Comparison of ENCODE assay signal across 1 cellular context in the genomic region with DNA sequence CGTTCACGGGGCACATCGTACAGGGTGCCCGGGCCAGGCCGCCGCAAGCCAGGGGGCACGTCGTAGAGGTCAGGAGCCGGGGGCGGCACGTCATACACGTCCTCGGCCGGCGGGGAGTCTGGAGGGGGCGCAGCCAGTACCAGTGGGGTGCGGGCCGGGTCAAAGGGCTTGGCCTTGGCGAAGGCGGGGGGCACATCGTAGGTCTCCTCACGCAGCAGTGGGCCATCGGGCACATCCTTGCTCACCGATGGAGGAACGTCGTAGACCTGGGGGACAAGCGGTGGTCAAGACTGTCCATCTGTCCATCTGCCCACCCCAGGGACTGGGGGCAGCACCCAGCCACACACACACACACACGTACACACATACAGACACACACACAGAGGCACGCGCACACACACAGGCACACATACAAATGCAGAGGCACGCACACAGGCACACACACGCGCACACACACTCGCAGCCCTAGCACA.
TF ChIP-seq lines count a peak whose summit lies in the region.

No MANE protein-coding gene starts in this region.

TF ChIP-seq in IMR-90, 13 proteins besides CTCF, POLR2A, EP300 and RAD21:
- TF ChIP-seq, protein P1, sequence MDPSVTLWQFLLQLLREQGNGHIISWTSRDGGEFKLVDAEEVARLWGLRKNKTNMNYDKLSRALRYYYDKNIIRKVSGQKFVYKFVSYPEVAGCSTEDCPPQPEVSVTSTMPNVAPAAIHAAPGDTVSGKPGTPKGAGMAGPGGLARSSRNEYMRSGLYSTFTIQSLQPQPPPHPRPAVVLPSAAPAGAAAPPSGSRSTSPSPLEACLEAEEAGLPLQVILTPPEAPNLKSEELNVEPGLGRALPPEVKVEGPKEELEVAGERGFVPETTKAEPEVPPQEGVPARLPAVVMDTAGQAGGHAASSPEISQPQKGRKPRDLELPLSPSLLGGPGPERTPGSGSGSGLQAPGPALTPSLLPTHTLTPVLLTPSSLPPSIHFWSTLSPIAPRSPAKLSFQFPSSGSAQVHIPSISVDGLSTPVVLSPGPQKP (IDR thresholded peaks at IDR 0.05; ENCODE audit: borderline replicate concordance, low read depth, low read length), result no peak
- no peak for TF ChIP-seq NFE2L2 (IDR thresholded peaks at IDR 0.05; ENCODE audit: low read depth, low read length)
- no peak for TF ChIP-seq SMC3 (IDR thresholded peaks at IDR 0.05; ENCODE audit: low read depth, low read length)
- TF ChIP-seq CEBPB (IDR thresholded peaks at IDR 0.05; ENCODE audit: low read depth, low read length), result no peak
- no peak for TF ChIP-seq MXI1 (IDR thresholded peaks at IDR 0.05; ENCODE audit: borderline replicate concordance, low read depth, low read length)
- no peak for TF ChIP-seq RFX5 (IDR thresholded peaks at IDR 0.05; ENCODE audit: low read depth, low read length)
- no peak for TF ChIP-seq BHLHE40 (IDR thresholded peaks at IDR 0.05; ENCODE audit: low read depth, low read length)
- no peak for TF ChIP-seq MAZ (IDR thresholded peaks at IDR 0.05; ENCODE audit: borderline replicate concordance, low read depth, low read length)
- TF ChIP-seq RCOR1 (IDR thresholded peaks at IDR 0.05; ENCODE audit: insufficient replicate concordance, low read length), result no peak
